In the genomic region with DNA sequence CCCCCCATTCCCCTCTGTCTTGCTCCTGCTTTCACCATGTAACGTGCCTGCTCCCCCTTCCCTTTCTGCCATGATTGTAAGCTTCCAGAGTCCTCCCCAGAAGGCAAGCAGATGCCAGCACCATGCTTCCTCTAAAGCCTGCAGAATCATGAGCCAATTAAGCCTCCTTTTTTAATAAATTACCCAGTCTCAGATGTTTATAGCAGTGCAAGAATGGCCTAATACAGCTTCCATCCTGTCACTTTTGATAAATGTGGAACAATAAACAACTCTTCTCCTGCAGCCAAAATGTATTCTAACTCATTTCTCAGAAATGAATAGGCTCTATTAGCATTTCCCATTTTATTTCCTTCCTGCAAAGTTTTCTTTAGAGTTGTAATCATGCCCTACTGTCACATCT, we compare ENCODE assay signal across 16 cellular contexts.
"Had no signal": no experiment of that assay in that cellular context is flagged by ENCODE, and none has a peak within 500 bp of the region (broad histone marks: within the 10 kb centered on the region; RNA-seq: fewer than 3 reads in every experiment).

No MANE protein-coding gene starts in this region.

- H3K27ac ChIP-seq: brain microvascular endothelial cell, coronary artery, psoas muscle, SK-N-MC, vagina had no signal

- H3K4me1 ChIP-seq: psoas muscle, vagina had no signal

- DNase-seq: activated CD4-positive, alpha-beta T cell treated with anti-CD3 and anti-CD28 coated beads for 4 hours; activated CD8-positive, alpha-beta memory T cell treated with anti-CD3 and anti-CD28 coated beads for 24 hours; activated CD8-positive, alpha-beta memory T cell treated with anti-CD3 and anti-CD28 coated beads, Interleukin-2, amount 50 U/mL, for 48 hours; activated effector memory CD4-positive, alpha-beta T cell treated with anti-CD3 and anti-CD28 coated beads, Interleukin-2, amount 50 U/mL, for 16 hours; anterior cingulate cortex; brain microvascular endothelial cell; central memory CD4-positive, alpha-beta T cell; left ventricle myocardium superior; psoas muscle; right cardiac atrium; stimulated activated CD4-positive, alpha-beta T cell treated with anti-CD3 and anti-CD28 coated beads, Interleukin-2, amount 100 ng/mL, for 24 hours; stomach; trophoblast cell had no signal

- H3K9me3 ChIP-seq: vagina had no signal

- ATAC-seq: left ventricle myocardium superior, psoas muscle, right cardiac atrium had no signal

- H3K4me3 ChIP-seq: coronary artery, psoas muscle, SK-N-MC, stomach, vagina had no signal

- H3K27me3 ChIP-seq: brain microvascular endothelial cell, stomach, vagina had no signal

- H3K36me3 ChIP-seq: brain microvascular endothelial cell, stomach, vagina had no signal
